ENCODE assay signal across 8 cellular contexts in genomic region chr1:208244584-208244916, GRCh38. TPM values are rescaled to one million over a fixed set of nuclear protein-coding genes. Genes with fewer than 3 reads are reported as not detected.
DNase-seq lines count a peak whose midpoint lies in the region; ATAC-seq and TF ChIP-seq lines count a peak whose summit lies in the region.

No MANE protein-coding gene starts in this region.

- 2% methylated on average over 9 of the region's 11 CpGs for WGBS in suprapubic skin

- peaks cover 20% of the 10 kb centered on the region for H3K27me3 Mint-ChIP-seq in activated T-cell treated with anti-CD3 and anti-CD28 coated beads, Interleukin-2, amount 50 U/mL, for 4 hours (ENCODE audit: low read depth)

- no peak overlapping the region for H3K27ac Mint-ChIP-seq in activated naive CD4-positive, alpha-beta T cell treated with anti-CD3 and anti-CD28 coated beads, Interleukin-2, amount 50 U/mL, for 72 hours

- no peaks in the 10 kb centered on the region for H3K9me3 ChIP-seq in suprapubic skin

- TF ChIP-seq POLR2A in suprapubic skin (IDR thresholded peaks at IDR 0.05), result no peak

- peak; percentile 24 to 25 for ATAC-seq in activated T-cell treated with anti-CD3 and anti-CD28 coated beads, Interleukin-2, amount 50 U/mL, for 4 hours
- ATAC-seq in activated naive CD4-positive, alpha-beta T cell treated with anti-CD3 and anti-CD28 coated beads, Interleukin-2, amount 50 U/mL, for 72 hours, result peak; percentile 36 to 52
- ATAC-seq in HG02588 (IDR thresholded peaks at IDR 0.05; ENCODE audit: unreplicated experiment), result no peak

- TF ChIP-seq CTCF in suprapubic skin (IDR thresholded peaks at IDR 0.05), result no peak

- H3K27ac ChIP-seq in layer of hippocampus (ENCODE audit: low read depth, low read length), result peak overlapping the region; percentile 57
- peak overlapping the region; percentile 85 for H3K27ac ChIP-seq in suprapubic skin

- H3K4me1 ChIP-seq in suprapubic skin, result peaks cover 41% of the 10 kb centered on the region

- H3K4me3 ChIP-seq in suprapubic skin, result peak overlapping the region; percentile 85

- H3K27me3 ChIP-seq in layer of hippocampus (ENCODE audit: control insufficient read depth, insufficient read depth, low read length), result no peaks in the 10 kb centered on the region
- H3K27me3 ChIP-seq in suprapubic skin, result no peaks in the 10 kb centered on the region

- no peaks in the 10 kb centered on the region for H3K9me3 Mint-ChIP-seq in activated T-cell treated with anti-CD3 and anti-CD28 coated beads, Interleukin-2, amount 50 U/mL, for 4 hours
- H3K9me3 Mint-ChIP-seq in activated naive CD4-positive, alpha-beta T cell treated with anti-CD3 and anti-CD28 coated beads, Interleukin-2, amount 50 U/mL, for 72 hours, result no peaks in the 10 kb centered on the region

- DNase-seq in activated T-cell treated with anti-CD3 and anti-CD28 coated beads, Interleukin-2, amount 50 U/mL, for 4 hours, result no peak
- no peak for DNase-seq in activated T-cell treated with anti-CD3 and anti-CD28 coated beads, Interleukin-2, amount 50 U/mL, for 48 hours
- no peak for DNase-seq in activated naive CD4-positive, alpha-beta T cell treated with anti-CD3 and anti-CD28 coated beads, Interleukin-2, amount 50 U/mL, for 72 hours (ENCODE audit: low spot score in 2 of 2)
- DNase-seq in suprapubic skin (ENCODE audit: low spot score in 2 of 2) (peak in 1 of 2 donors; percentile 89), NCI-H774 (lab: John Stamatoyannopoulos, UW) (no peak), SIG-M5 treated with dmso at 0.1 percent for 504 hours (lab: John Stamatoyannopoulos, UW; ENCODE audit: unreplicated experiment) (no peak)

- no peak for TF ChIP-seq EP300 in suprapubic skin (IDR thresholded peaks at IDR 0.05)

- peaks cover 1% of the 10 kb centered on the region for H3K36me3 Mint-ChIP-seq in activated T-cell treated with anti-CD3 and anti-CD28 coated beads, Interleukin-2, amount 50 U/mL, for 4 hours (ENCODE audit: insufficient read depth)
- H3K36me3 Mint-ChIP-seq in activated naive CD4-positive, alpha-beta T cell treated with anti-CD3 and anti-CD28 coated beads, Interleukin-2, amount 50 U/mL, for 72 hours, result no peaks in the 10 kb centered on the region

- peak overlapping the region; percentile 75 for H3K4me3 Mint-ChIP-seq in activated T-cell treated with anti-CD3 and anti-CD28 coated beads, Interleukin-2, amount 50 U/mL, for 4 hours

- peaks cover 11% of the 10 kb centered on the region for H3K4me1 Mint-ChIP-seq in activated T-cell treated with anti-CD3 and anti-CD28 coated beads, Interleukin-2, amount 50 U/mL, for 4 hours (ENCODE audit: low read depth)

- no peaks in the 10 kb centered on the region for H3K36me3 ChIP-seq in suprapubic skin

RNA-seq across cellular contexts. Expression of gene PLXNA2, which starts 0.4 kb away (rescaled TPM):
- under 1 TPM; 0.15 to 0.71 (median 0.35) TPM for total RNA-seq in activated T-cell treated with anti-CD3 and anti-CD28 coated beads, Interleukin-2, amount 50 U/mL, for 4 hours
- under 1 TPM; 0.04 to 0.39 TPM for total RNA-seq in activated naive CD4-positive, alpha-beta T cell treated with anti-CD3 and anti-CD28 coated beads, Interleukin-2, amount 50 U/mL, for 72 hours
- 10 to 100 TPM; 35.3 to 53.9 (median 45.7) TPM for total RNA-seq in suprapubic skin

Comparison
In these comparisons a context has a peak if more than half of its experiments do, and no peak if none do; other contexts are left out.
1. RNA of gene PLXNA2, which starts 0.4 kb away (total RNA-seq): 35.3 to 53.9 TPM in suprapubic skin; 0.04 to 0.39 TPM in activated naive CD4-positive, alpha-beta T cell treated with anti-CD3 and anti-CD28 coated beads, Interleukin-2, amount 50 U/mL, for 72 hours and 0.15 to 0.71 TPM in activated T-cell treated with anti-CD3 and anti-CD28 coated beads, Interleukin-2, amount 50 U/mL, for 4 hours; every median in the first group is over 10 times any median in the second.